Comparison of ENCODE assay signal across 1 cellular context in genomic region chr2:118046628-118047210, GRCh38.
TF ChIP-seq lines count a peak whose summit lies in the region.

No MANE protein-coding gene starts in this region.

TF ChIP-seq in HepG2, 621 proteins besides CTCF, POLR2A, EP300 and RAD21 (continues in another document):
- TF ChIP-seq ZFP62 (CRISPR knock-in tag; IDR thresholded peaks at IDR 0.05): no peak
- TF ChIP-seq BRCA1 (CRISPR knock-in tag; IDR thresholded peaks at IDR 0.05): no peak
- no peak for TF ChIP-seq ZNF143 (CRISPR knock-in tag; IDR thresholded peaks at IDR 0.05)
- TF ChIP-seq ZMYM4 (CRISPR knock-in tag; IDR thresholded peaks at IDR 0.05): no peak
- TF ChIP-seq NR2F2 (IDR thresholded peaks at IDR 0.05; ENCODE audit: borderline replicate concordance, low read depth): no peak
- TF ChIP-seq ZNF646 (CRISPR knock-in tag; IDR thresholded peaks at IDR 0.05): no peak
- TF ChIP-seq RBM39 (IDR thresholded peaks at IDR 0.05; ENCODE audit: low read depth, low read length, poor library complexity, severe bottlenecking): no peak
- 0 out of 2 replicates have a peak, but pooled peaks have one; percentile 45 for TF ChIP-seq MXD4 (CRISPR knock-in tag; IDR thresholded peaks at IDR 0.05)
- TF ChIP-seq PAWR (CRISPR knock-in tag; IDR thresholded peaks at IDR 0.05; ENCODE audit: borderline replicate concordance): no peak
- no peak for TF ChIP-seq ZIK1 (CRISPR knock-in tag; IDR thresholded peaks at IDR 0.05; ENCODE audit: borderline replicate concordance, low read depth)
- 0 out of 2 replicates have a peak, but pooled peaks have one; percentile 20 for TF ChIP-seq GATAD2A (CRISPR knock-in tag; IDR thresholded peaks at IDR 0.05)
- TF ChIP-seq REL (CRISPR knock-in tag; conservative IDR thresholded peaks at IDR 0.05): no peak
- no peak for TF ChIP-seq MTA3 (CRISPR knock-in tag; IDR thresholded peaks at IDR 0.05)
- TF ChIP-seq, protein P1, sequence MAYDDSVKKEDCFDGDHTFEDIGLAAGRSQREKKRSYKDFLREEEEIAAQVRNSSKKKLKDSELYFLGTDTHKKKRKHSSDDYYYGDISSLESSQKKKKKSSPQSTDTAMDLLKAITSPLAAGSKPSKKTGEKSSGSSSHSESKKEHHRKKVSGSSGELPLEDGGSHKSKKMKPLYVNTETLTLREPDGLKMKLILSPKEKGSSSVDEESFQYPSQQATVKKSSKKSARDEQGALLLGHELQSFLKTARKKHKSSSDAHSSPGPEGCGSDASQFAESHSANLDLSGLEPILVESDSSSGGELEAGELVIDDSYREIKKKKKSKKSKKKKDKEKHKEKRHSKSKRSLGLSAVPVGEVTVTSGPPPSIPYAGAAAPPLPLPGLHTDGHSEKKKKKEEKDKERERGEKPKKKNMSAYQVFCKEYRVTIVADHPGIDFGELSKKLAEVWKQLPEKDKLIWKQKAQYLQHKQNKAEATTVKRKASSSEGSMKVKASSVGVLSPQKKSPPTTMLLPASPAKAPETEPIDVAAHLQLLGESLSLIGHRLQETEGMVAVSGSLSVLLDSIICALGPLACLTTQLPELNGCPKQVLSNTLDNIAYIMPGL (CRISPR knock-in tag; IDR thresholded peaks at IDR 0.05; ENCODE audit: borderline replicate concordance in 1 of 2, low read depth in 1 of 2): 0 out of 4 replicates have a peak, but pooled peaks of 1 of the 2 experiments have one; percentile 32
- TF ChIP-seq STAG1 (CRISPR knock-in tag; IDR thresholded peaks at IDR 0.05): peak; percentile 87
- TF ChIP-seq HOXA9 (CRISPR knock-in tag; IDR thresholded peaks at IDR 0.05; ENCODE audit: borderline replicate concordance): no peak
- no peak for TF ChIP-seq ZBTB40 (IDR thresholded peaks at IDR 0.05)
- TF ChIP-seq ZBTB40 (CRISPR knock-in tag; IDR thresholded peaks at IDR 0.05): no peak
- no peak for TF ChIP-seq ZNF615 (CRISPR knock-in tag; IDR thresholded peaks at IDR 0.05; ENCODE audit: borderline replicate concordance)
- TF ChIP-seq ZBTB46 (CRISPR knock-in tag; IDR thresholded peaks at IDR 0.05; ENCODE audit: borderline replicate concordance): no peak
- TF ChIP-seq SMC3 (IDR thresholded peaks at IDR 0.05; ENCODE audit: low read length): peak; percentile 65; the same call in 1 of the 2 replicates
- 0 out of 2 replicates have a peak, but pooled peaks have one; percentile 11 for TF ChIP-seq ZNF614 (CRISPR knock-in tag; IDR thresholded peaks at IDR 0.05; ENCODE audit: borderline replicate concordance)
- TF ChIP-seq REXO4 (CRISPR knock-in tag; IDR thresholded peaks at IDR 0.05; ENCODE audit: borderline replicate concordance): no peak
- TF ChIP-seq SAFB2 (CRISPR knock-in tag; IDR thresholded peaks at IDR 0.05; ENCODE audit: borderline replicate concordance, low read depth): no peak
- TF ChIP-seq, protein P2, sequence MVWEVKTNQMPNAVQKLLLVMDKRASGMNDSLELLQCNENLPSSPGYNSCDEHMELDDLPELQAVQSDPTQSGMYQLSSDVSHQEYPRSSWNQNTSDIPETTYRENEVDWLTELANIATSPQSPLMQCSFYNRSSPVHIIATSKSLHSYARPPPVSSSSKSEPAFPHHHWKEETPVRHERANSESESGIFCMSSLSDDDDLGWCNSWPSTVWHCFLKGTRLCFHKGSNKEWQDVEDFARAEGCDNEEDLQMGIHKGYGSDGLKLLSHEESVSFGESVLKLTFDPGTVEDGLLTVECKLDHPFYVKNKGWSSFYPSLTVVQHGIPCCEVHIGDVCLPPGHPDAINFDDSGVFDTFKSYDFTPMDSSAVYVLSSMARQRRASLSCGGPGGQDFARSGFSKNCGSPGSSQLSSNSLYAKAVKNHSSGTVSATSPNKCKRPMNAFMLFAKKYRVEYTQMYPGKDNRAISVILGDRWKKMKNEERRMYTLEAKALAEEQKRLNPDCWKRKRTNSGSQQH (CRISPR knock-in tag; IDR thresholded peaks at IDR 0.05; ENCODE audit: low read depth): no peak
- no peak for TF ChIP-seq ZNF30 (CRISPR knock-in tag; IDR thresholded peaks at IDR 0.05)
- no peak for TF ChIP-seq ZNF136 (CRISPR knock-in tag; IDR thresholded peaks at IDR 0.05; ENCODE audit: low read depth)
- 0 out of 2 replicates have a peak, but pooled peaks have one; percentile 19 for TF ChIP-seq SAP130 (CRISPR knock-in tag; IDR thresholded peaks at IDR 0.05; ENCODE audit: low read depth)
